In genomic region chr11:12287374-12288211, GRCh38 we compare ENCODE assay signal across 1 cellular context.
TF ChIP-seq lines count a peak whose summit lies in the region.

No MANE protein-coding gene starts in this region.

TF ChIP-seq in A549, 52 proteins besides CTCF, POLR2A, EP300 and RAD21 (continued from another document):
- TF ChIP-seq BCL3 (IDR thresholded peaks at IDR 0.05) (no peak), CEBPB (IDR thresholded peaks at IDR 0.05) (no peak), TFCP2L1 (CRISPR knock-in tag; IDR thresholded peaks at IDR 0.05) (no peak), BHLHE40 (IDR thresholded peaks at IDR 0.05; ENCODE audit: low read depth, low read length) (no peak; the same call in 1 of the 2 replicates), EHMT2 (IDR thresholded peaks at IDR 0.05; ENCODE audit: low read depth) (no peak), FOXS1 (CRISPR knock-in tag; IDR thresholded peaks at IDR 0.05) (no peak; the same call in 1 of the 2 replicates), NFE2L2 (conservative IDR thresholded peaks at IDR 0.05; ENCODE audit: low read length) (no peak), MAZ (IDR thresholded peaks at IDR 0.05; ENCODE audit: borderline replicate concordance, low read depth, low read length) (no peak), RCOR1 (IDR thresholded peaks at IDR 0.05; ENCODE audit: low read depth, low read length) (no peak), NPAS2 (CRISPR knock-in tag; IDR thresholded peaks at IDR 0.05; ENCODE audit: borderline replicate concordance) (no peak), HDAC2 (IDR thresholded peaks at IDR 0.05) (no peak), EHF (CRISPR knock-in tag; IDR thresholded peaks at IDR 0.05) (no peak), KDM5A (IDR thresholded peaks at IDR 0.05) (no peak), E2F6 (IDR thresholded peaks at IDR 0.05; ENCODE audit: borderline replicate concordance, low read depth) (no peak), HOXB5 (CRISPR knock-in tag; IDR thresholded peaks at IDR 0.05) (peak; percentile 68; the same call in 1 of the 2 replicates), RFX5 (IDR thresholded peaks at IDR 0.05) (no peak), RNF2 (IDR thresholded peaks at IDR 0.05; ENCODE audit: borderline replicate concordance, low read depth) (no peak), FOSL2 (IDR thresholded peaks at IDR 0.05) (peak; percentile 82), FOSL2 (CRISPR knock-in tag; IDR thresholded peaks at IDR 0.05) (peak; percentile 86), REST (IDR thresholded peaks at IDR 0.05) (no peak), GATA3 (IDR thresholded peaks at IDR 0.05; ENCODE audit: borderline replicate concordance) (0 out of 2 replicates have a peak, but pooled peaks have one; percentile 12), TP53 (CRISPR knock-in tag; IDR thresholded peaks at IDR 0.05) (no peak), CHD2 (IDR thresholded peaks at IDR 0.05; ENCODE audit: low read length, partially characterized antibody) (no peak), HOXA7 (CRISPR knock-in tag; IDR thresholded peaks at IDR 0.05) (no peak), FOSB (CRISPR knock-in tag; IDR thresholded peaks at IDR 0.05) (no peak), MYC (IDR thresholded peaks at IDR 0.05; ENCODE audit: borderline replicate concordance, low read length) (no peak), KDM1A (IDR thresholded peaks at IDR 0.05; ENCODE audit: low read depth) (no peak), NR3C1 (IDR thresholded peaks at IDR 0.05) (no peak), HOXB13 (CRISPR knock-in tag; IDR thresholded peaks at IDR 0.05; ENCODE audit: low read depth) (no peak; the same call in 1 of the 2 replicates), CBX8 (IDR thresholded peaks at IDR 0.05) (no peak), ZNF302 (CRISPR knock-in tag; IDR thresholded peaks at IDR 0.05) (no peak), ZFP36 (IDR thresholded peaks at IDR 0.05; ENCODE audit: borderline replicate concordance, partially characterized antibody) (no peak), SMC3 (IDR thresholded peaks at IDR 0.05) (peak; percentile 57), POLR2AphosphoS2 (conservative IDR thresholded peaks at IDR 0.05; ENCODE audit: low read length) (no peak), ESRRA (IDR thresholded peaks at IDR 0.05; ENCODE audit: borderline replicate concordance, low read length) (0 out of 2 replicates have a peak, but pooled peaks have one; percentile 11), RARB (CRISPR knock-in tag; IDR thresholded peaks at IDR 0.05) (no peak), CHD4 (IDR thresholded peaks at IDR 0.05; ENCODE audit: borderline replicate concordance) (no peak), MAFK (IDR thresholded peaks at IDR 0.05; ENCODE audit: partially characterized antibody) (peak; percentile 39), CBX2 (IDR thresholded peaks at IDR 0.05; ENCODE audit: borderline replicate concordance, low read depth) (no peak), HEYL (CRISPR knock-in tag; IDR thresholded peaks at IDR 0.05) (no peak)
- TF ChIP-seq, protein P1, sequence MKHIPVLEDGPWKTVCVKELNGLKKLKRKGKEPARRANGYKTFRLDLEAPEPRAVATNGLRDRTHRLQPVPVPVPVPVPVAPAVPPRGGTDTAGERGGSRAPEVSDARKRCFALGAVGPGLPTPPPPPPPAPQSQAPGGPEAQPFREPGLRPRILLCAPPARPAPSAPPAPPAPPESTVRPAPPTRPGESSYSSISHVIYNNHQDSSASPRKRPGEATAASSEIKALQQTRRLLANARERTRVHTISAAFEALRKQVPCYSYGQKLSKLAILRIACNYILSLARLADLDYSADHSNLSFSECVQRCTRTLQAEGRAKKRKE (CRISPR knock-in tag; IDR thresholded peaks at IDR 0.05; ENCODE audit: low read depth) = peak; percentile 45; the same call in 1 of the 2 replicates
- TF ChIP-seq, protein P2, sequence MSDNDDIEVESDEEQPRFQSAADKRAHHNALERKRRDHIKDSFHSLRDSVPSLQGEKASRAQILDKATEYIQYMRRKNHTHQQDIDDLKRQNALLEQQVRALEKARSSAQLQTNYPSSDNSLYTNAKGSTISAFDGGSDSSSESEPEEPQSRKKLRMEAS (IDR thresholded peaks at IDR 0.05) = peak; percentile 74
- TF ChIP-seq, protein P3, sequence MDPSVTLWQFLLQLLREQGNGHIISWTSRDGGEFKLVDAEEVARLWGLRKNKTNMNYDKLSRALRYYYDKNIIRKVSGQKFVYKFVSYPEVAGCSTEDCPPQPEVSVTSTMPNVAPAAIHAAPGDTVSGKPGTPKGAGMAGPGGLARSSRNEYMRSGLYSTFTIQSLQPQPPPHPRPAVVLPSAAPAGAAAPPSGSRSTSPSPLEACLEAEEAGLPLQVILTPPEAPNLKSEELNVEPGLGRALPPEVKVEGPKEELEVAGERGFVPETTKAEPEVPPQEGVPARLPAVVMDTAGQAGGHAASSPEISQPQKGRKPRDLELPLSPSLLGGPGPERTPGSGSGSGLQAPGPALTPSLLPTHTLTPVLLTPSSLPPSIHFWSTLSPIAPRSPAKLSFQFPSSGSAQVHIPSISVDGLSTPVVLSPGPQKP (IDR thresholded peaks at IDR 0.05; ENCODE audit: low read depth, low read length) = no peak
- TF ChIP-seq, protein P4, sequence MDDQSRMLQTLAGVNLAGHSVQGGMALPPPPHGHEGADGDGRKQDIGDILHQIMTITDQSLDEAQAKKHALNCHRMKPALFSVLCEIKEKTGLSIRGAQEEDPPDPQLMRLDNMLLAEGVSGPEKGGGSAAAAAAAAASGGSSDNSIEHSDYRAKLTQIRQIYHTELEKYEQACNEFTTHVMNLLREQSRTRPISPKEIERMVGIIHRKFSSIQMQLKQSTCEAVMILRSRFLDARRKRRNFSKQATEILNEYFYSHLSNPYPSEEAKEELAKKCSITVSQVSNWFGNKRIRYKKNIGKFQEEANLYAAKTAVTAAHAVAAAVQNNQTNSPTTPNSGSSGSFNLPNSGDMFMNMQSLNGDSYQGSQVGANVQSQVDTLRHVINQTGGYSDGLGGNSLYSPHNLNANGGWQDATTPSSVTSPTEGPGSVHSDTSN (IDR thresholded peaks at IDR 0.05) = no peak
